Comparison of ENCODE assay signal across 1 cellular context in genomic region chr12:131782061-131782460, GRCh38.
TF ChIP-seq lines count a peak whose summit lies in the region.

No MANE protein-coding gene starts in this region.

TF ChIP-seq in SK-N-SH, 30 proteins besides CTCF, POLR2A, EP300 and RAD21 (continued from another document):
- no peak for TF ChIP-seq ZBTB33 (IDR thresholded peaks at IDR 0.05; ENCODE audit: borderline replicate concordance, low read depth)
- no peak for TF ChIP-seq RFX5 (IDR thresholded peaks at IDR 0.05; ENCODE audit: low read length)
- no peak for TF ChIP-seq FOXJ3 (CRISPR knock-in tag; IDR thresholded peaks at IDR 0.05)
- TF ChIP-seq SIN3A (IDR thresholded peaks at IDR 0.05; ENCODE audit: borderline replicate concordance, low read depth, low read length), result no peak
- no peak for TF ChIP-seq SMC3 (IDR thresholded peaks at IDR 0.05; ENCODE audit: low read depth, low read length)
- TF ChIP-seq JUND (IDR thresholded peaks at IDR 0.05), result no peak
- no peak for TF ChIP-seq MEF2A (IDR thresholded peaks at IDR 0.05; ENCODE audit: borderline replicate concordance, low read depth)
- TF ChIP-seq POLR2AphosphoS5 (IDR thresholded peaks at IDR 0.05; ENCODE audit: low read depth, low read length), result no peak
- no peak for TF ChIP-seq TAF1 (IDR thresholded peaks at IDR 0.05; ENCODE audit: borderline replicate concordance, low read depth, low read length)
- TF ChIP-seq PBX3 (IDR thresholded peaks at IDR 0.05), result no peak
